Comparison of ENCODE assay signal across 8 cellular contexts in the genomic region with DNA sequence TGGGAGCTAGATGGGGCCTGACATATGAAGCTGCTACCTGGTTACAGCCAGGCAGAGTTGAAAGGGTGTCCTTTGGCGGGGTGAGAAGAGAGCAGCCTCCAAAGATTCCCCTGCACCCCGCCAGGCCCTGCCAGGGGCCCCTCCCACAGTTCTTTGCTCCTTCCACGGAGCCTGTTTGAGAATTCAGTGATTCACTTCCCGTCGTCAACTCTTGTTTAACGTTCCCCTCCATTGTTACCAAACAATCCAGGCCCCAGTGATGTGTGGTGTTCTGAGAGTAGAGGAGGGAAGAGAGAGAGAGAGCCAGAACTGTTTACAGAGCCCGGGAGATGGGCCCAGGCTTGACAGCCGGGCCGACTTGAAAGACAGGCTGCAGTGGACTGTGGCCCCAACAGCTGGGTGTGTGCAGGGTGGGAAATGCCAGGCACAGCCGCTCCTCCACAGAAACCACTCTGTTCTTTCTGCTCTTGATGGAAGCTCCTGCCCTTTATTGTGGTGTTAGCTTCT.
DNase-seq lines count a peak whose midpoint lies in the region; TF ChIP-seq lines count a peak whose summit lies in the region.

No MANE protein-coding gene starts in this region.

- no peaks in the 10 kb centered on the region for H3K36me3 Mint-ChIP-seq in osteocyte (ENCODE audit: unreplicated experiment)

- H3K9me3 Mint-ChIP-seq in osteocyte (ENCODE audit: unreplicated experiment): no peaks in the 10 kb centered on the region

- peaks cover 90% of the 10 kb centered on the region for H3K4me1 Mint-ChIP-seq in osteocyte (ENCODE audit: unreplicated experiment)

- TF ChIP-seq CTCF in fibroblast of mammary gland (conservative IDR thresholded peaks at IDR 0.05; ENCODE audit: control insufficient read depth, insufficient read depth, low read depth, low read length) (no peak), osteocyte (IDR thresholded peaks at IDR 0.05) (no peak)

- DNase-seq in HT1080 (ENCODE audit: low read depth) (peak; percentile 94), fibroblast of mammary gland (ENCODE audit: low read depth) (peak; percentile 93), osteocyte (ENCODE audit: extremely low spot score, unreplicated experiment) (no peak), KBM-7 (no peak), NK-92 (lab: John Stamatoyannopoulos, UW; ENCODE audit: unreplicated experiment) (no peak)
- peak; percentile 17 to 32 for DNase-seq in activated CD4-positive, alpha-beta T cell treated with anti-CD3 and anti-CD28 coated beads for 4 hours
- no peak for DNase-seq in NK-92 treated with Interleukin-12 subunit alpha and Interleukin-12 subunit beta, amount 100 ng/mL, for 24 hours (lab: John Stamatoyannopoulos, UW)
- DNase-seq in activated CD8-positive, alpha-beta memory T cell treated with anti-CD3 and anti-CD28 coated beads, Interleukin-2, amount 50 U/mL, for 48 hours: no peak

- H3K4me3 ChIP-seq in fibroblast of mammary gland (ENCODE audit: control insufficient read depth, low read depth, low read length): no peak overlapping the region

- H3K4me3 Mint-ChIP-seq in osteocyte (ENCODE audit: unreplicated experiment): no peak overlapping the region

- H3K27me3 Mint-ChIP-seq in osteocyte (ENCODE audit: unreplicated experiment): no peaks in the 10 kb centered on the region

- peak overlapping the region; percentile 94 for H3K27ac Mint-ChIP-seq in osteocyte (ENCODE audit: unreplicated experiment)

- in situ Hi-C loops in KBM-7 (cut with MboI; ENCODE audit: low pct_unique_long_range_greater_than_20kb, low sequenced_read_pairs): no loop called here

Comparison
In these comparisons a context has a peak if more than half of its experiments do, and no peak if none do; other contexts are left out.
1. DNase-seq: peak in HT1080 (single experiment), activated CD4-positive, alpha-beta T cell treated with anti-CD3 and anti-CD28 coated beads for 4 hours (2 of 2) and fibroblast of mammary gland (single experiment); none in osteocyte (single experiment), KBM-7 (single experiment), NK-92 treated with Interleukin-12 subunit alpha and Interleukin-12 subunit beta, amount 100 ng/mL, for 24 hours (single experiment), NK-92 (single experiment) and activated CD8-positive, alpha-beta memory T cell treated with anti-CD3 and anti-CD28 coated beads, Interleukin-2, amount 50 U/mL, for 48 hours (single experiment).